In the genomic region with DNA sequence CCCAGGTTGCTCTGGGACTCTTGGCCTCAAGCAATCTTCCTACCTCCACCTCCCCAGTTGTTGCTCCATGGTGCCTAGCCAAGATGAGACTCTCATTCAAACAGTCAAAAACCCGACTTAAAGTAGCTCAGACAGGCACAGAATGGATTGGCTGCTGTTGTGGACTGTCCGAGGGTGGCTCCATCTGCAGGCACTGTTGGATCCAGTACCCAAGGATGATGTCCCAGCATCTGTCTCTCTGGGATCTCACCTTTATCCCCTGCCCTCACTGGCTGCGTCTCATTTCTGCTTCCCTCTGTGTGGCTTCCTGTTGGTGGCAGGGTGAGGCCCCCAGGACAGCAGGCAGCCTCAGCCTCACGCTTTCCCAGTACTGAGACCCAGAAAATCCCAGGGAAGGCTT, we compare ENCODE assay signal across 11 cellular contexts. TPM values are rescaled to one million over a fixed set of nuclear protein-coding genes. Genes with fewer than 3 reads are reported as not detected.
"Had no signal": no experiment of that assay in that cellular context is flagged by ENCODE, and none has a peak within 500 bp of the region (broad histone marks: within the 10 kb centered on the region; RNA-seq: fewer than 3 reads in every experiment).

No MANE protein-coding gene starts in this region.

RNA-seq across cellular contexts. Expression of gene FKBP6, which starts 48.3 kb away (rescaled TPM):
- total RNA-seq: stomach, subcutaneous adipose tissue, suprapubic skin, thoracic aorta, tibial nerve, transverse colon, upper lobe of right lung, ureter, urinary bladder, vagina had no signal
- polyA plus RNA-seq: urinary bladder had no signal

RNA-seq across cellular contexts. Expression of gene TRIM50, which starts 48.4 kb away (rescaled TPM):
- total RNA-seq: temporal lobe, transverse colon, ureter, vagina had no signal
